Comparison of ENCODE assay signal across 34 cellular contexts in the genomic region with DNA sequence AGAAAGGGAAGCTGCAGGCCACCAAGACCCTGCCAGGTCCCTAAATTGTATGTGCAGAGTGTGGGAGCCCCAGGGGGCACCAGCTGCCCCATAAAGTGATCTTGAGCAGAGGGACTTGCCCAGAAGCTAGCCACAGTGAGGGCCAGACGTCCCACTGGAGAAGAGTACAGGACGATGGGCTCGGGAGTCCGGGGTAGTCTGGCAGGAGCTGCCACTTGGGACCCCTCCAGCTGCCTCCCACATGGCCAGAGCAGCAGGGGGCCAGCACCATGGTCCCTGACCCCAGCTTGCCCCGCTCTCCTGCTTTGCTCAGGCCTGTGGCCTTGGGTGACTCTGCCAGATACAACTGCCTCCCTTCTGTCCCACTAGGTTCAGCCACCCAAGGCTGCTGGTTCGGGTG. TPM values are rescaled to one million over a fixed set of nuclear protein-coding genes. Genes with fewer than 3 reads are reported as not detected.
"Had no signal": no experiment of that assay in that cellular context is flagged by ENCODE, and none has a peak within 500 bp of the region (broad histone marks: within the 10 kb centered on the region; RNA-seq: fewer than 3 reads in every experiment).

No MANE protein-coding gene starts in this region.

- H3K4me3 ChIP-seq: adrenal gland, body of pancreas, colonic mucosa, esophagus squamous epithelium, gastroesophageal sphincter had no signal

- H3K27ac ChIP-seq: adrenal gland, body of pancreas, colonic mucosa, epithelial cell of prostate, esophagus squamous epithelium, gastroesophageal sphincter had no signal

- H3K9me3 ChIP-seq: adrenal gland, body of pancreas, colonic mucosa, esophagus squamous epithelium, gastroesophageal sphincter had no signal

- H3K27me3 ChIP-seq: adrenal gland, body of pancreas, colonic mucosa, gastroesophageal sphincter had no signal

- DNase-seq: activated CD4-positive, alpha-beta memory T cell treated with anti-CD3 and anti-CD28 coated beads for 36 hours; activated CD4-positive, alpha-beta T cell treated with anti-CD3 and anti-CD28 coated beads for 36 hours; activated CD4-positive, alpha-beta T cell treated with anti-CD3 and anti-CD28 coated beads, Interleukin-2, amount 10 ng/mL, durations not matched to agents 24 days and 14 days; activated CD4-positive, CD25-positive, alpha-beta regulatory T cell; activated CD4-positive, CD25-positive, alpha-beta regulatory T cell treated with anti-CD3 and anti-CD28 coated beads, Interleukin-2, amount 50 U/mL, for 72 hours; activated CD8-positive, alpha-beta memory T cell treated with anti-CD3 and anti-CD28 coated beads, Interleukin-2, amount 10 ng/mL, durations not matched to agents 7 days and 5 days; activated CD8-positive, alpha-beta memory T cell treated with anti-CD3 and anti-CD28 coated beads, Interleukin-2, amount 50 U/mL, for 4 hours; activated CD8-positive, alpha-beta T cell treated with anti-CD3 and anti-CD28 coated beads, Interleukin-2, amount 10 ng/mL, durations not matched to agents 7 days and 5 days; activated effector memory CD4-positive, alpha-beta T cell treated with anti-CD3 and anti-CD28 coated beads, Interleukin-2, amount 50 U/mL, for 16 hours; activated naive CD4-positive, alpha-beta T cell treated with anti-CD3 and anti-CD28 coated beads for 36 hours; activated naive CD8-positive, alpha-beta T cell treated with anti-CD3 and anti-CD28 coated beads for 36 hours; activated naive CD8-positive, alpha-beta T cell treated with anti-CD3 and anti-CD28 coated beads, Interleukin-2, amount 50 U/mL, for 24 hours; activated T-cell treated with anti-CD3 and anti-CD28 coated beads, Interleukin-2, amount 50 U/mL, for 1 hour; activated T-cell treated with anti-CD3 and anti-CD28 coated beads, Interleukin-2, amount 50 U/mL, for 48 hours; body of pancreas; central memory CD4-positive, alpha-beta T cell; cerebellar nuclear complex; colonic mucosa; effector CD8-positive, alpha-beta T cell; esophagus squamous epithelium; foreskin melanocyte; T-helper 1 cell; T-helper 2 cell had no signal

- ATAC-seq: activated CD4-positive, alpha-beta T cell treated with anti-CD3 and anti-CD28 coated beads for 36 hours; activated CD8-positive, alpha-beta memory T cell treated with anti-CD3 and anti-CD28 coated beads, Interleukin-2, amount 10 ng/mL, durations not matched to agents 7 days and 5 days; activated CD8-positive, alpha-beta T cell treated with anti-CD3 and anti-CD28 coated beads, Interleukin-2, amount 10 ng/mL, durations not matched to agents 7 days and 5 days; activated naive CD8-positive, alpha-beta T cell treated with anti-CD3 and anti-CD28 coated beads, Interleukin-2, amount 50 U/mL, for 24 hours; body of pancreas; gastroesophageal sphincter had no signal

- H3K4me1 ChIP-seq: body of pancreas, colonic mucosa, esophagus squamous epithelium, gastroesophageal sphincter had no signal

- H3K36me3 ChIP-seq: adrenal gland, colonic mucosa, esophagus squamous epithelium, gastroesophageal sphincter had no signal

RNA-seq across cellular contexts. Expression of a gene that starts 11.7 kb away (rescaled TPM):
- total RNA-seq: activated CD4-positive, alpha-beta T cell treated with anti-CD3 and anti-CD28 coated beads, Interleukin-2, amount 10 ng/mL, durations not matched to agents 24 days and 14 days; activated CD8-positive, alpha-beta memory T cell treated with anti-CD3 and anti-CD28 coated beads for 36 hours; activated T-helper 1 cell treated with anti-CD3 and anti-CD28 coated beads, Interleukin-12 subunit alpha, Interleukin-12 subunit beta, Interleukin-2, Interleukin-4 antibody, amounts not matched to agents 30 ng/mL and 10 ng/mL and 1 ng/mL, durations not matched to agents 14 hours and 24 hours and 36 hours; activated T-helper 2 cell treated with anti-CD3 and anti-CD28 coated beads, Interferon-gamma antibody, Interleukin-2, Interleukin-4, amounts not matched to agents 10 μg/mL and 5 μg/mL and 100 μg/mL, durations not matched to agents 14 hours and 24 hours and 36 hours; colonic mucosa; endothelial cell of umbilical vein; fibroblast of lung; fibroblast of villous mesenchyme; glomerular endothelial cell had no signal
- polyA plus RNA-seq: aorta, endothelial cell of umbilical vein, fibroblast of lung had no signal
